ENCODE assay signal across 9 cellular contexts in the genomic region with DNA sequence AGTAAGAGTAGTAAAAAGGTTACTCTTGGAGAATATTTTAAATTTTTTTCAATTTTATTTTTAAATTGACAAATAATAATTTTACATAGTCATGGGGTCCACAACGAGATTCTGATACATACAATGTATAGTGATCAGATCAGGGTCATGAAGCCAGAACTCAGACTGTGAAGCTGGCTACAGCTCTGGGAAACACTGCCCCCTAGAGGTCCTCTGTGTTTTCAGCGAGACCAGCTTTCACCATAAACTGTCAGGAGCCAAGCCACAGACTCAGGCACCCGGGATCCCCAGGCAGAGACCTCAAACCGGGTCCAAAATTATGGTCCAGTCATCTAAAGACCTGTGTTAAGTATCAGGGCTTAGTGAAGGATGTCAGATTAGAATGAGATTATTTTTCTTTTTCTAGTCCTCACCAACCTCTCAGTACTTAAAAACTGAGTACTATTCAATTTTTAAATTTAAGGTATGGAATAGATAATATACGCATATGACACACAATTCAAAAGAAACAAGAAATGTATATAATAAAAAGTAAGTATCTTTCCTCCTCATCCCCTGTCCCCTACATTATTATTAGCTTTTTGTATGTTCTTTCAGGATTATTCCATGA.
DNase-seq lines count a peak whose midpoint lies in the region; ATAC-seq and TF ChIP-seq lines count a peak whose summit lies in the region.
"Had no signal": no experiment of that assay in that cellular context is flagged by ENCODE, and none has a peak within 500 bp of the region (broad histone marks: within the 10 kb centered on the region; RNA-seq: fewer than 3 reads in every experiment).

No MANE protein-coding gene starts in this region.

- peak; percentile 96 for TF ChIP-seq CTCF in BE2C (IDR thresholded peaks at IDR 0.05; ENCODE audit: low read depth, low read length)

- H3K4me1 Mint-ChIP-seq in activated T-helper 1 cell treated with anti-CD3 and anti-CD28 coated beads, Interleukin-12 subunit alpha, Interleukin-12 subunit beta, Interleukin-2, Interleukin-4 antibody, amounts not matched to agents 30 ng/mL and 10 ng/mL and 1 ng/mL, durations not matched to agents 14 hours and 24 hours and 36 hours (ENCODE audit: low read depth), result no peaks in the 10 kb centered on the region
- no peaks in the 10 kb centered on the region for H3K4me1 Mint-ChIP-seq in natural killer cell treated with Interleukin-12 subunit alpha and Interleukin-12 subunit beta and Interleukin-15 and Interleukin-18, amount 100 ng/mL, for 72 hours (ENCODE audit: low read depth in 2 of 2)

- H3K27me3 Mint-ChIP-seq in activated T-helper 1 cell treated with anti-CD3 and anti-CD28 coated beads, Interleukin-12 subunit alpha, Interleukin-12 subunit beta, Interleukin-2, Interleukin-4 antibody, amounts not matched to agents 30 ng/mL and 10 ng/mL and 1 ng/mL, durations not matched to agents 14 hours and 24 hours and 36 hours (ENCODE audit: insufficient read depth), result no peaks in the 10 kb centered on the region
- H3K27me3 Mint-ChIP-seq in natural killer cell treated with Interleukin-12 subunit alpha and Interleukin-12 subunit beta and Interleukin-15 and Interleukin-18, amount 100 ng/mL, for 72 hours, result no peaks in the 10 kb centered on the region

- no peaks in the 10 kb centered on the region for H3K27me3 ChIP-seq in BE2C
- H3K27me3 ChIP-seq: neutrophil had no signal

- ATAC-seq in GM18498 (IDR thresholded peaks at IDR 0.05; ENCODE audit: unreplicated experiment), result peak; percentile 87
- ATAC-seq in HG03039 (IDR thresholded peaks at IDR 0.05; ENCODE audit: unreplicated experiment), result peak; percentile 79
- no peak for ATAC-seq in natural killer cell treated with Interleukin-12 subunit alpha and Interleukin-12 subunit beta and Interleukin-15 and Interleukin-18, amount 100 ng/mL, for 72 hours

- H3K4me3 ChIP-seq in BE2C (ENCODE audit: low read depth, low read length), result no peak overlapping the region

- no peaks in the 10 kb centered on the region for H3K9me3 ChIP-seq in BE2C
- H3K9me3 ChIP-seq: neutrophil had no signal

- peak; percentile 76 for DNase-seq in BE2C
- peak; percentile 9 for DNase-seq in NCI-H226
- peak; percentile 4 for DNase-seq in activated T-helper 1 cell treated with anti-CD3 and anti-CD28 coated beads, Interleukin-12 subunit alpha, Interleukin-12 subunit beta, Interleukin-2, Interleukin-4 antibody, amounts not matched to agents 30 ng/mL and 10 ng/mL and 1 ng/mL, durations not matched to agents 14 hours and 24 hours and 36 hours (ENCODE audit: low spot score)
- peak; percentile 69 for DNase-seq in inferior parietal cortex (ENCODE audit: extremely low spot score)
- DNase-seq in stimulated activated CD8-positive, alpha-beta memory T cell treated with anti-CD3 and anti-CD28 coated beads, Interleukin-15, amount 100 ng/mL, for 48 hours (ENCODE audit: low read depth in 2 of 2), result peak; percentile 0 to 4
- DNase-seq in natural killer cell treated with Interleukin-12 subunit alpha and Interleukin-12 subunit beta and Interleukin-15 and Interleukin-18, amount 100 ng/mL, for 72 hours (ENCODE audit: low spot score), result no peak

- H3K36me3 ChIP-seq in BE2C, result no peaks in the 10 kb centered on the region
- H3K36me3 ChIP-seq: neutrophil had no signal

- H3K36me3 Mint-ChIP-seq in activated T-helper 1 cell treated with anti-CD3 and anti-CD28 coated beads, Interleukin-12 subunit alpha, Interleukin-12 subunit beta, Interleukin-2, Interleukin-4 antibody, amounts not matched to agents 30 ng/mL and 10 ng/mL and 1 ng/mL, durations not matched to agents 14 hours and 24 hours and 36 hours (ENCODE audit: low read depth), result no peaks in the 10 kb centered on the region
- peaks cover 4% of the 10 kb centered on the region for H3K36me3 Mint-ChIP-seq in natural killer cell treated with Interleukin-12 subunit alpha and Interleukin-12 subunit beta and Interleukin-15 and Interleukin-18, amount 100 ng/mL, for 72 hours

- H3K4me3 Mint-ChIP-seq in activated T-helper 1 cell treated with anti-CD3 and anti-CD28 coated beads, Interleukin-12 subunit alpha, Interleukin-12 subunit beta, Interleukin-2, Interleukin-4 antibody, amounts not matched to agents 30 ng/mL and 10 ng/mL and 1 ng/mL, durations not matched to agents 14 hours and 24 hours and 36 hours, result no peak overlapping the region
- no peak overlapping the region for H3K4me3 Mint-ChIP-seq in natural killer cell treated with Interleukin-12 subunit alpha and Interleukin-12 subunit beta and Interleukin-15 and Interleukin-18, amount 100 ng/mL, for 72 hours

- intact Hi-C loops in activated T-helper 1 cell treated with anti-CD3 and anti-CD28 coated beads, Interleukin-12 subunit alpha, Interleukin-12 subunit beta, Interleukin-2, Interleukin-4 antibody, amounts not matched to agents 30 ng/mL and 10 ng/mL and 1 ng/mL, durations not matched to agents 14 hours and 24 hours and 36 hours (cut with micrococcal nuclease), result loop anchor here (5.0 kb wide), 1 partner anchor 696 kb away; no protein-coding TSS in a partner anchor

- H3K4me1 ChIP-seq in BE2C, result no peaks in the 10 kb centered on the region

- no peaks in the 10 kb centered on the region for H3K9me3 Mint-ChIP-seq in activated T-helper 1 cell treated with anti-CD3 and anti-CD28 coated beads, Interleukin-12 subunit alpha, Interleukin-12 subunit beta, Interleukin-2, Interleukin-4 antibody, amounts not matched to agents 30 ng/mL and 10 ng/mL and 1 ng/mL, durations not matched to agents 14 hours and 24 hours and 36 hours
- H3K9me3 Mint-ChIP-seq in natural killer cell treated with Interleukin-12 subunit alpha and Interleukin-12 subunit beta and Interleukin-15 and Interleukin-18, amount 100 ng/mL, for 72 hours, result peaks cover 3% of the 10 kb centered on the region

- H3K27ac Mint-ChIP-seq in activated T-helper 1 cell treated with anti-CD3 and anti-CD28 coated beads, Interleukin-12 subunit alpha, Interleukin-12 subunit beta, Interleukin-2, Interleukin-4 antibody, amounts not matched to agents 30 ng/mL and 10 ng/mL and 1 ng/mL, durations not matched to agents 14 hours and 24 hours and 36 hours, result no peak overlapping the region
- H3K27ac Mint-ChIP-seq in natural killer cell treated with Interleukin-12 subunit alpha and Interleukin-12 subunit beta and Interleukin-15 and Interleukin-18, amount 100 ng/mL, for 72 hours, result no peak overlapping the region

Comparison
In these comparisons a context has a peak if more than half of its experiments do, and no peak if none do; other contexts are left out.
1. ATAC-seq: peak in GM18498 (single experiment) and HG03039 (single experiment); none in natural killer cell treated with Interleukin-12 subunit alpha and Interleukin-12 subunit beta and Interleukin-15 and Interleukin-18, amount 100 ng/mL, for 72 hours (0 of 2).